In the genomic region with DNA sequence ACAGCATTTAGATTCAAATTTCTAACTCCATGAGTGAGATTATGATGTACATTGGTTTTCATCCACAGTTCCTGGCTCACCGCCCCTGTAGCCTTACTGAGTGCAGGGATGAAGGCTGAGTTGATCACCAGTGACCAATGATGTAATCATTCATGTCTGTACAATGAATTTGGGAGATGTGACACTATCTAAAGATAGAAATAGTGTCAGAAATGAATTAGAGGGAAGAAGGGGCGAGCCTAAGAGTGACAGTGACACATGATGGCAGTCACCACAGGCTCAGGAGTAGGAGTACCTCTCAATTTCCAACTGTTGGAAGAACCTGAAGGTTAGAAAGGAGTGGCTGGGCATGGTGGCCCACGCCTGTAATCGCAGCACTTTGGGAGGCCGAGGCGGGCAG, we compare ENCODE assay signal across 1 cellular context.
TF ChIP-seq lines count a peak whose summit lies in the region.

No MANE protein-coding gene starts in this region.

TF ChIP-seq in HepG2, 621 proteins besides CTCF, POLR2A, EP300 and RAD21:
- TF ChIP-seq, protein P1, sequence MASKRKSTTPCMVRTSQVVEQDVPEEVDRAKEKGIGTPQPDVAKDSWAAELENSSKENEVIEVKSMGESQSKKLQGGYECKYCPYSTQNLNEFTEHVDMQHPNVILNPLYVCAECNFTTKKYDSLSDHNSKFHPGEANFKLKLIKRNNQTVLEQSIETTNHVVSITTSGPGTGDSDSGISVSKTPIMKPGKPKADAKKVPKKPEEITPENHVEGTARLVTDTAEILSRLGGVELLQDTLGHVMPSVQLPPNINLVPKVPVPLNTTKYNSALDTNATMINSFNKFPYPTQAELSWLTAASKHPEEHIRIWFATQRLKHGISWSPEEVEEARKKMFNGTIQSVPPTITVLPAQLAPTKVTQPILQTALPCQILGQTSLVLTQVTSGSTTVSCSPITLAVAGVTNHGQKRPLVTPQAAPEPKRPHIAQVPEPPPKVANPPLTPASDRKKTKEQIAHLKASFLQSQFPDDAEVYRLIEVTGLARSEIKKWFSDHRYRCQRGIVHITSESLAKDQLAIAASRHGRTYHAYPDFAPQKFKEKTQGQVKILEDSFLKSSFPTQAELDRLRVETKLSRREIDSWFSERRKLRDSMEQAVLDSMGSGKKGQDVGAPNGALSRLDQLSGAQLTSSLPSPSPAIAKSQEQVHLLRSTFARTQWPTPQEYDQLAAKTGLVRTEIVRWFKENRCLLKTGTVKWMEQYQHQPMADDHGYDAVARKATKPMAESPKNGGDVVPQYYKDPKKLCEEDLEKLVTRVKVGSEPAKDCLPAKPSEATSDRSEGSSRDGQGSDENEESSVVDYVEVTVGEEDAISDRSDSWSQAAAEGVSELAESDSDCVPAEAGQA (IDR thresholded peaks at IDR 0.05; ENCODE audit: low read depth), result no peak
- TF ChIP-seq, protein P1 (CRISPR knock-in tag; IDR thresholded peaks at IDR 0.05; ENCODE audit: borderline replicate concordance), result no peak
- no peak for TF ChIP-seq HDAC1 (CRISPR knock-in tag; IDR thresholded peaks at IDR 0.05)
- no peak for TF ChIP-seq ZNF101 (CRISPR knock-in tag; IDR thresholded peaks at IDR 0.05; ENCODE audit: borderline replicate concordance, low read depth)
- TF ChIP-seq ATF7 (IDR thresholded peaks at IDR 0.05), result 0 out of 2 replicates have a peak, but pooled peaks have one; percentile 25
- no peak for TF ChIP-seq ATF7 (CRISPR knock-in tag; IDR thresholded peaks at IDR 0.05)
- TF ChIP-seq, protein P2, sequence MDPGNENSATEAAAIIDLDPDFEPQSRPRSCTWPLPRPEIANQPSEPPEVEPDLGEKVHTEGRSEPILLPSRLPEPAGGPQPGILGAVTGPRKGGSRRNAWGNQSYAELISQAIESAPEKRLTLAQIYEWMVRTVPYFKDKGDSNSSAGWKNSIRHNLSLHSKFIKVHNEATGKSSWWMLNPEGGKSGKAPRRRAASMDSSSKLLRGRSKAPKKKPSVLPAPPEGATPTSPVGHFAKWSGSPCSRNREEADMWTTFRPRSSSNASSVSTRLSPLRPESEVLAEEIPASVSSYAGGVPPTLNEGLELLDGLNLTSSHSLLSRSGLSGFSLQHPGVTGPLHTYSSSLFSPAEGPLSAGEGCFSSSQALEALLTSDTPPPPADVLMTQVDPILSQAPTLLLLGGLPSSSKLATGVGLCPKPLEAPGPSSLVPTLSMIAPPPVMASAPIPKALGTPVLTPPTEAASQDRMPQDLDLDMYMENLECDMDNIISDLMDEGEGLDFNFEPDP (CRISPR knock-in tag; conservative IDR thresholded peaks at IDR 0.05), result no peak
